Comparison of ENCODE assay signal across 18 cellular contexts in genomic region chr3:7305561-7305960, GRCh38.
A peak's percentile ranks its signal among the peaks of the same experiment; 100 is the strongest.
DNase-seq lines count a peak whose midpoint lies in the region; ATAC-seq, FAIRE-seq and TF ChIP-seq lines count a peak whose summit lies in the region.
"Had no signal": no experiment of that assay in that cellular context is flagged by ENCODE, and none has a peak within 500 bp of the region (broad histone marks: within the 10 kb centered on the region; RNA-seq: fewer than 3 reads in every experiment).

No MANE protein-coding gene starts in this region.

- WGBS in small intestine, 3 donors = 65 to 92% (median 75%) methylated on average over 1 of the region's 1 CpG

- H3K27ac ChIP-seq in small intestine (ENCODE audit: low read depth in 1 of 2, low read length in 1 of 2) = no peak overlapping the region
- H3K27ac ChIP-seq: A549, C4-2B had no signal

- no peaks in the 10 kb centered on the region for H3K9me2 ChIP-seq in Loucy (replicated peaks; ENCODE audit: low read depth, low read length)

- H2AFZ ChIP-seq in Loucy (ENCODE audit: low read length) = no peak overlapping the region
- H2AFZ ChIP-seq: GM23338 had no signal

- ATAC-seq in HG02678 (IDR thresholded peaks at IDR 0.05; ENCODE audit: unreplicated experiment) = no peak
- ATAC-seq: A549, GM23338, HepG2 had no signal

- H3K27ac Mint-ChIP-seq in glutamatergic neuron (ENCODE audit: unreplicated experiment) = no peak overlapping the region
- H3K27ac Mint-ChIP-seq: CD4-positive, alpha-beta memory T cell; GM23338; H9 had no signal

- H3K4me3 ChIP-seq in Loucy (ENCODE audit: low read length, poor library complexity, severe bottlenecking) (peak overlapping the region; percentile 17), small intestine (ENCODE audit: low read depth in 1 of 2, low read length in 2 of 2) (no peak overlapping the region)
- H3K4me3 ChIP-seq: A549, GM23338 had no signal

- H3K4me3 Mint-ChIP-seq in glutamatergic neuron (ENCODE audit: unreplicated experiment) = no peak overlapping the region
- H3K4me3 Mint-ChIP-seq: CD4-positive, alpha-beta memory T cell; GM23338; H9 had no signal

- H4K20me1 ChIP-seq in Loucy (ENCODE audit: insufficient read depth, low read length, poor library complexity, severe bottlenecking) = no peaks in the 10 kb centered on the region

- H3K4me1 ChIP-seq in Loucy (ENCODE audit: insufficient read depth, low read length, poor library complexity, severe bottlenecking) = peaks cover 50% of the 10 kb centered on the region
- no peaks in the 10 kb centered on the region for H3K4me1 ChIP-seq in small intestine (ENCODE audit: control insufficient read depth in 2 of 2, insufficient read depth in 1 of 2, low read depth in 1 of 2, low read length in 1 of 2)
- H3K4me1 ChIP-seq: A549 had no signal

- no peaks in the 10 kb centered on the region for H3K27me3 Mint-ChIP-seq in glutamatergic neuron (ENCODE audit: unreplicated experiment)
- H3K27me3 Mint-ChIP-seq: CD4-positive, alpha-beta memory T cell had no signal

- DNase-seq in dermis microvascular lymphatic vessel endothelial cell (ENCODE audit: low read depth in 2 of 2) = peak; percentile 26 to 44
- DNase-seq in lung microvascular endothelial cell (ENCODE audit: low read depth in 2 of 2) = peak; percentile 67 to 82
- DNase-seq in pulmonary artery endothelial cell (ENCODE audit: low read depth, low spot score) = peak; percentile 72
- DNase-seq in glutamatergic neuron = no peak
- no peak for DNase-seq in small intestine
- DNase-seq: BE2C; CD4-positive, alpha-beta memory T cell; DMS79; H9 had no signal

- H3K79me2 ChIP-seq in Loucy (ENCODE audit: insufficient read depth, low read length) = no peaks in the 10 kb centered on the region

- no peaks in the 10 kb centered on the region for H3K9me3 Mint-ChIP-seq in glutamatergic neuron (ENCODE audit: unreplicated experiment)

- peak overlapping the region; percentile 69 for H3K4me2 ChIP-seq in Loucy (ENCODE audit: low read depth, low read length, poor library complexity, severe bottlenecking)
- H3K4me2 ChIP-seq: A549, GM23338 had no signal

- peak overlapping the region; percentile 16 for H3K9ac ChIP-seq in Loucy (ENCODE audit: low read depth, low read length, poor library complexity, severe bottlenecking)

- TF ChIP-seq CTCF in Loucy (conservative IDR thresholded peaks at IDR 0.05; ENCODE audit: low read length) (no peak), glutamatergic neuron (IDR thresholded peaks at IDR 0.05; ENCODE audit: partially characterized antibody, unreplicated experiment) (no peak)

- H3F3A ChIP-seq in Loucy (ENCODE audit: low read depth) = no peaks in the 10 kb centered on the region; the same call in 1 of the 2 replicates

- H3K9me3 ChIP-seq in Loucy (ENCODE audit: insufficient read depth, low read depth, low read length) (peaks cover 9% of the 10 kb centered on the region), small intestine (ENCODE audit: control insufficient read depth, low read depth) (no peaks in the 10 kb centered on the region)
- H3K9me3 ChIP-seq: A549, BE2C had no signal

- no peaks in the 10 kb centered on the region for H3K36me3 Mint-ChIP-seq in glutamatergic neuron (ENCODE audit: unreplicated experiment)
- H3K36me3 Mint-ChIP-seq: CD4-positive, alpha-beta memory T cell had no signal

- H3K27me3 ChIP-seq in Loucy (ENCODE audit: insufficient read depth, low read length, poor library complexity, severe bottlenecking) = no peaks in the 10 kb centered on the region
- H3K27me3 ChIP-seq in small intestine (ENCODE audit: control insufficient read depth in 2 of 2, insufficient read depth in 2 of 2, low read length in 2 of 2) = no peaks in the 10 kb centered on the region
- H3K27me3 ChIP-seq: BE2C had no signal

- H3K36me3 ChIP-seq in Loucy (ENCODE audit: insufficient read depth, low read length) (no peaks in the 10 kb centered on the region), small intestine (ENCODE audit: control insufficient read depth in 2 of 2, insufficient read depth in 2 of 2, low read length in 2 of 2) (no peaks in the 10 kb centered on the region)
- H3K36me3 ChIP-seq: BE2C had no signal

- no peaks in the 10 kb centered on the region for H3K4me1 Mint-ChIP-seq in glutamatergic neuron (ENCODE audit: low read depth, unreplicated experiment)
- H3K4me1 Mint-ChIP-seq: CD4-positive, alpha-beta memory T cell had no signal

- FAIRE-seq in small intestine (lab: Jason Lieb, UNC) = no peak
- FAIRE-seq: A549, G401.6, GM12891, HepG2, HTR-8/SVneo had no signal

Comparison
In these comparisons a context has a peak if more than half of its experiments do, and no peak if none do; other contexts are left out.
1. DNase-seq: peak in dermis microvascular lymphatic vessel endothelial cell (2 of 2), lung microvascular endothelial cell (2 of 2) and pulmonary artery endothelial cell (single experiment); none in glutamatergic neuron (single experiment) and small intestine (single experiment).